15 cellular contexts compared by ENCODE assay signal in genomic region chr11:14713518-14714244, GRCh38.
A peak's percentile ranks its signal among the peaks of the same experiment; 100 is the strongest.
DNase-seq lines count a peak whose midpoint lies in the region; ATAC-seq, FAIRE-seq and TF ChIP-seq lines count a peak whose summit lies in the region.
"Had no signal": no experiment of that assay in that cellular context is flagged by ENCODE, and none has a peak within 500 bp of the region (broad histone marks: within the 10 kb centered on the region; RNA-seq: fewer than 3 reads in every experiment).

No MANE protein-coding gene starts in this region.

- peak overlapping the region; percentile 38 for H3K4me3 Mint-ChIP-seq in type B pancreatic cell
- H3K4me3 Mint-ChIP-seq: GM23338 had no signal

- TF ChIP-seq EP300 in HepG2 (IDR thresholded peaks at IDR 0.05; ENCODE audit: low read depth in 2 of 2, low read length in 2 of 2) (no peak), HepG2 (CRISPR knock-in tag; IDR thresholded peaks at IDR 0.05; ENCODE audit: borderline replicate concordance) (no peak)

- H3K9ac ChIP-seq in HepG2 (ENCODE audit: insufficient read depth, low read depth, low read length) = no peak overlapping the region

- no TSS peak for BruUV-seq in HepG2 (replicated peaks; lab: Mats Ljungman, UMichigan)

- H3K9me3 Mint-ChIP-seq in type B pancreatic cell = peaks cover 4% of the 10 kb centered on the region

- H3K4me1 ChIP-seq in HepG2 (ENCODE audit: insufficient read depth, low read length) (no peaks in the 10 kb centered on the region), right lobe of liver (no peaks in the 10 kb centered on the region), osteoblast (ENCODE audit: insufficient read depth, low read length) (no peaks in the 10 kb centered on the region)
- H3K4me1 ChIP-seq: SJSA1 had no signal

- H3K4me3 ChIP-seq in HepG2 (replicated peaks in 1 of 3; ENCODE audit: insufficient read depth in 1 of 3, low read depth in 2 of 3, low read length in 3 of 3) (no peak overlapping the region), right lobe of liver (no peak overlapping the region), osteoblast (ENCODE audit: insufficient read depth, low read length) (no peak overlapping the region)
- H3K4me3 ChIP-seq: GM12878, GM23338, heart right ventricle, SJSA1 had no signal

- DNase-seq in HepG2 (ENCODE audit: low spot score) (no peak), right lobe of liver (no peak), T follicular helper cell (ENCODE audit: low read depth) (peak; percentile 4), type B pancreatic cell (ENCODE audit: extremely low spot score, unreplicated experiment) (no peak), osteoblast (ENCODE audit: insufficient read length, low spot score, missing footprints) (no peak), HuH-7 (ENCODE audit: low spot score) (no peak)
- peak; percentile 9 for DNase-seq in effector CD4-positive, alpha-beta T cell
- DNase-seq: erythroblast, heart right ventricle, retina had no signal

- H3K4me1 Mint-ChIP-seq in type B pancreatic cell (ENCODE audit: unreplicated experiment) = no peaks in the 10 kb centered on the region

- in situ Hi-C loops in HepG2 (cut with HindIII; ENCODE audit: extremely low pct_ligation_motif_present, low pct_unique_long_range_greater_than_20kb) = no loop called here

- no peak overlapping the region for H3K27ac ChIP-seq in HepG2 (ENCODE audit: extremely low read length, insufficient read depth, low read length)
- no peak overlapping the region for H3K27ac ChIP-seq in right lobe of liver
- no peak overlapping the region for H3K27ac ChIP-seq in osteoblast (ENCODE audit: low read depth, low read length)
- H3K27ac ChIP-seq: SJSA1 had no signal

- H3K27me3 Mint-ChIP-seq in type B pancreatic cell = no peaks in the 10 kb centered on the region

- no peaks in the 10 kb centered on the region for H3K36me3 ChIP-seq in HepG2 (replicated peaks in 1 of 2; ENCODE audit: control insufficient read depth in 1 of 2, insufficient read depth in 2 of 2, low read length in 2 of 2)
- H3K36me3 ChIP-seq in right lobe of liver = no peaks in the 10 kb centered on the region
- no peaks in the 10 kb centered on the region for H3K36me3 ChIP-seq in osteoblast (ENCODE audit: insufficient read depth, low read length)
- H3K36me3 ChIP-seq: heart right ventricle, SJSA1 had no signal

- no peaks in the 10 kb centered on the region for H3K9me3 ChIP-seq in HepG2 (ENCODE audit: low read length)
- H3K9me3 ChIP-seq in right lobe of liver = no peaks in the 10 kb centered on the region
- H3K9me3 ChIP-seq in osteoblast (ENCODE audit: low read depth, low read length) = no peaks in the 10 kb centered on the region
- H3K9me3 ChIP-seq: SJSA1 had no signal

- H3K4me2 ChIP-seq in HepG2 (ENCODE audit: low read depth, low read length) (no peak overlapping the region), osteoblast (ENCODE audit: insufficient read depth, low read length) (no peak overlapping the region)
- H3K4me2 ChIP-seq: GM23338 had no signal

- peaks cover 19% of the 10 kb centered on the region for H3K79me2 ChIP-seq in HepG2 (ENCODE audit: insufficient read depth, low read length)
- no peaks in the 10 kb centered on the region for H3K79me2 ChIP-seq in osteoblast (ENCODE audit: insufficient read depth, low read length)

- no peak for TF ChIP-seq RAD21 in HepG2 (CRISPR knock-in tag; IDR thresholded peaks at IDR 0.05)

- 98% methylated on average over 4 of the region's 4 CpGs for WGBS in HepG2 (ENCODE audit: low lambda C conversion rate)
- 81% methylated on average over 4 of the region's 4 CpGs for WGBS in right lobe of liver (ENCODE audit: insufficient coverage, low coverage, low lambda C conversion rate, missing lambda C conversion rate)

- TF ChIP-seq CTCF in HepG2 (CRISPR knock-in tag; IDR thresholded peaks at IDR 0.05) (no peak), right lobe of liver (IDR thresholded peaks at IDR 0.05) (no peak), type B pancreatic cell (conservative IDR thresholded peaks at IDR 0.05) (no peak), osteoblast (IDR thresholded peaks at IDR 0.05; ENCODE audit: extremely low read depth, low read depth, low read length) (no peak)

- no peaks in the 10 kb centered on the region for H3K36me3 Mint-ChIP-seq in type B pancreatic cell

- H4K20me1 ChIP-seq in HepG2 (ENCODE audit: insufficient read depth, low read length) = no peaks in the 10 kb centered on the region
- H4K20me1 ChIP-seq in osteoblast (ENCODE audit: insufficient read depth, low read length) = no peaks in the 10 kb centered on the region

- TF ChIP-seq POLR2A in HepG2 (IDR thresholded peaks at IDR 0.05; ENCODE audit: insufficient read depth in 1 of 2, low read depth in 2 of 2, low read length in 2 of 2) (no peak), right lobe of liver (IDR thresholded peaks at IDR 0.05) (no peak)

- intact Hi-C loops in HepG2 (cut with micrococcal nuclease; ENCODE audit: unreplicated experiment) (no loop called here), right lobe of liver (cut with DNase I) (no loop called here)

- FAIRE-seq in HepG2 (lab: Jason Lieb, UNC) = peak; percentile 15
- FAIRE-seq: GM12878 had no signal

- H3K27ac Mint-ChIP-seq in type B pancreatic cell = peak overlapping the region; percentile 58
- H3K27ac Mint-ChIP-seq: GM23338 had no signal

- POLR2A ChIA-PET in HepG2 (lab: Yijun Ruan, JAX) = interaction anchor here (0.7 kb wide), 1 partner anchor 51 kb away, joined by 3 read pairs; no protein-coding TSS in a partner anchor

- H3K27me3 ChIP-seq in HepG2 (ENCODE audit: control insufficient read depth in 1 of 2, insufficient read depth in 2 of 2, low read length in 2 of 2) = no peaks in the 10 kb centered on the region
- no peaks in the 10 kb centered on the region for H3K27me3 ChIP-seq in right lobe of liver
- H3K27me3 ChIP-seq in osteoblast (ENCODE audit: insufficient read depth, low read length) = no peaks in the 10 kb centered on the region
- H3K27me3 ChIP-seq: heart right ventricle, SJSA1 had no signal

- CTCF ChIA-PET in HepG2 (lab: Yijun Ruan, JAX; ENCODE audit: low intra/inter-chr PET ratio, low total read pairs) = no interaction called here

- H2AFZ ChIP-seq in HepG2 (ENCODE audit: low read length) (no peak overlapping the region), osteoblast (ENCODE audit: low read length) (no peak overlapping the region)
- H2AFZ ChIP-seq: GM23338 had no signal

- no peak for ATAC-seq in HepG2
- no peak for ATAC-seq in right lobe of liver
- no peak for ATAC-seq in HG03045 (IDR thresholded peaks at IDR 0.05; ENCODE audit: unreplicated experiment)
- ATAC-seq: GM12878, GM23338, heart right ventricle, left lobe of liver had no signal

TF ChIP-seq in HepG2, 621 proteins besides CTCF, POLR2A, EP300 and RAD21 (continues in another document):
- no peak for TF ChIP-seq ATM (IDR thresholded peaks at IDR 0.05; ENCODE audit: borderline replicate concordance)
- no peak for TF ChIP-seq ZNF792 (CRISPR knock-in tag; IDR thresholded peaks at IDR 0.05)
- no peak for TF ChIP-seq SIN3B (IDR thresholded peaks at IDR 0.05; ENCODE audit: low read length)
- TF ChIP-seq ZNF639 (CRISPR knock-in tag; conservative IDR thresholded peaks at IDR 0.05) = no peak
- TF ChIP-seq RBFOX2 (IDR thresholded peaks at IDR 0.05; ENCODE audit: low read depth, low read length) = no peak
- TF ChIP-seq ZBTB46 (CRISPR knock-in tag; IDR thresholded peaks at IDR 0.05; ENCODE audit: borderline replicate concordance) = no peak
- TF ChIP-seq ZNF256 (CRISPR knock-in tag; conservative IDR thresholded peaks at IDR 0.05) = no peak
- no peak for TF ChIP-seq MLXIP (CRISPR knock-in tag; IDR thresholded peaks at IDR 0.05; ENCODE audit: borderline replicate concordance)
- TF ChIP-seq ZNF235 (CRISPR knock-in tag; IDR thresholded peaks at IDR 0.05; ENCODE audit: borderline replicate concordance) = no peak

Comparison
In these comparisons a context has a peak if more than half of its experiments do, and no peak if none do; other contexts are left out.
1. DNase-seq: peak in T follicular helper cell (single experiment) and effector CD4-positive, alpha-beta T cell (single experiment); none in HepG2 (single experiment), right lobe of liver (0 of 3), type B pancreatic cell (single experiment), osteoblast (single experiment) and HuH-7 (single experiment).